9 cellular contexts compared by ENCODE assay signal in genomic region chr2:152468832-152469692, GRCh38.
DNase-seq lines count a peak whose midpoint lies in the region; ATAC-seq and TF ChIP-seq lines count a peak whose summit lies in the region.
"Had no signal": no experiment of that assay in that cellular context is flagged by ENCODE, and none has a peak within 500 bp of the region (broad histone marks: within the 10 kb centered on the region; RNA-seq: fewer than 3 reads in every experiment).

No MANE protein-coding gene starts in this region.

- H3K9me3 ChIP-seq in HEK293 (ENCODE audit: control insufficient read depth, insufficient read depth, low read depth, low read length) (no peaks in the 10 kb centered on the region), esophagus squamous epithelium (no peaks in the 10 kb centered on the region), gastrocnemius medialis (no peaks in the 10 kb centered on the region)

- TF ChIP-seq POLR2A in esophagus squamous epithelium (IDR thresholded peaks at IDR 0.05) (no peak), gastrocnemius medialis (IDR thresholded peaks at IDR 0.05) (no peak)

- in situ Hi-C loops in gastrocnemius medialis (cut with MboI; ENCODE audit: low sequenced_read_pairs in 4 of 4) = no loop called here

- WGBS in esophagus squamous epithelium, 2 donors = 30 to 31% methylated on average over 8 of the region's 8 CpGs

- H3K27ac ChIP-seq in HEK293 (ENCODE audit: extremely low read depth, low read depth, low read length) = no peak overlapping the region
- H3K27ac ChIP-seq in esophagus squamous epithelium = peak overlapping the region in 3 of 4 donors; percentile 14 to 54 (median 35)
- H3K27ac ChIP-seq in gastrocnemius medialis = peak overlapping the region; percentile 89 to 91 (median 90)
- H3K27ac ChIP-seq: cardiac muscle cell had no signal

- H3K4me3 ChIP-seq in HEK293 (ENCODE audit: low read depth, low read length) = no peak overlapping the region
- peak overlapping the region in 1 of 4 donors; percentile 42 for H3K4me3 ChIP-seq in esophagus squamous epithelium
- peak overlapping the region in 3 of 4 donors; percentile 13 to 22 (median 15) for H3K4me3 ChIP-seq in gastrocnemius medialis
- H3K4me3 ChIP-seq: cardiac muscle cell had no signal

- TF ChIP-seq CTCF in HEK293 (tag by site-specific recombination; IDR thresholded peaks at IDR 0.05) (no peak), esophagus squamous epithelium (IDR thresholded peaks at IDR 0.05) (peak in 1 of 6 experiments; percentile 4), gastrocnemius medialis (IDR thresholded peaks at IDR 0.05 in 4 of 5, conservative IDR thresholded peaks at IDR 0.05 in 1 of 5) (no peak)

- H3K36me3 ChIP-seq in HEK293 (ENCODE audit: control insufficient read depth in 2 of 2, insufficient read depth in 1 of 2, low read length in 2 of 2) (no peaks in the 10 kb centered on the region), esophagus squamous epithelium (no peaks in the 10 kb centered on the region), gastrocnemius medialis (no peaks in the 10 kb centered on the region)
- H3K36me3 ChIP-seq: cardiac muscle cell had no signal

- H3K27me3 ChIP-seq in esophagus squamous epithelium (no peaks in the 10 kb centered on the region), gastrocnemius medialis (no peaks in the 10 kb centered on the region)
- H3K27me3 ChIP-seq: cardiac muscle cell had no signal

- intact Hi-C loops in esophagus squamous epithelium (cut with DNase I) (no loop called here), gastrocnemius medialis (cut with DNase I; ENCODE audit: low total_unique reads) (loop anchor here (5.0 kb wide), 2 partner anchors 103 to 148 kb away; no protein-coding TSS in a partner anchor)

- ATAC-seq in gastrocnemius medialis (peak; percentile 15 to 27), HG02852 (IDR thresholded peaks at IDR 0.05; ENCODE audit: unreplicated experiment) (no peak), GM19328 (IDR thresholded peaks at IDR 0.05; ENCODE audit: unreplicated experiment) (no peak), GM21786 (IDR thresholded peaks at IDR 0.05; ENCODE audit: unreplicated experiment) (no peak)

- POLR2A ChIA-PET in HEK293 (lab: Yijun Ruan, JAX) = no interaction called here

- CTCF ChIA-PET in HEK293 (lab: Yijun Ruan, JAX) = interaction anchor here (0.6 to 1.6 kb wide), 3 partner anchors 50 to 276 kb away, joined by 4 read pairs; no protein-coding TSS in a partner anchor

- H3K4me1 ChIP-seq in HEK293 (ENCODE audit: control insufficient read depth, insufficient read depth, low read length) (peaks cover 43% of the 10 kb centered on the region), esophagus squamous epithelium (peaks cover 12 to 80% (median 47%) of the 10 kb centered on the region in 3 donors), gastrocnemius medialis (peaks cover 98 to 100% of the 10 kb centered on the region in 2 donors)

- DNase-seq in NOMO-1 treated with dmso at 0.1 percent for 144 hours (lab: John Stamatoyannopoulos, UW; ENCODE audit: unreplicated experiment) (peak; percentile 62), esophagus squamous epithelium (lab: John Stamatoyannopoulos, UW) (no peak), gastrocnemius medialis (peak in 1 of 2 donors; percentile 40)
- no peak for DNase-seq in stimulated activated CD4-positive, alpha-beta T cell treated with anti-CD3 and anti-CD28 coated beads, Interleukin-12 subunit alpha, Interleukin-12 subunit beta, amount 100 ng/mL, for 4 hours

TF ChIP-seq in HEK293, 187 proteins besides CTCF, POLR2A, EP300 and RAD21:
- TF ChIP-seq EGR2 (tag by site-specific recombination; IDR thresholded peaks at IDR 0.05; ENCODE audit: low read depth) = peak; percentile 68; the same call in 1 of the 2 replicates
- peak; percentile 44; the same call in 1 of the 2 replicates for TF ChIP-seq ZNF600 (tag by site-specific recombination; IDR thresholded peaks at IDR 0.05)
- no peak for TF ChIP-seq ZNF768 (tag by site-specific recombination; IDR thresholded peaks at IDR 0.05)
- peak; percentile 48; the same call in 1 of the 2 replicates for TF ChIP-seq WT1 (tag by site-specific recombination; IDR thresholded peaks at IDR 0.05)
- peak; percentile 69 for TF ChIP-seq ZFHX2 (tag by site-specific recombination; conservative IDR thresholded peaks at IDR 0.05)
- peak; percentile 80 for TF ChIP-seq PRDM6 (tag by site-specific recombination; IDR thresholded peaks at IDR 0.05)
- peak; percentile 38 for TF ChIP-seq SP7 (tag by site-specific recombination; IDR thresholded peaks at IDR 0.05)
- TF ChIP-seq ZNF707 (tag by site-specific recombination; IDR thresholded peaks at IDR 0.05) = no peak
- no peak for TF ChIP-seq ZNF37A (tag by site-specific recombination; IDR thresholded peaks at IDR 0.05)
- TF ChIP-seq ZBTB17 (tag by site-specific recombination; IDR thresholded peaks at IDR 0.05) = 0 out of 2 replicates have a peak, but pooled peaks have one; percentile 45
- peak; percentile 63; the same call in 1 of the 2 replicates for TF ChIP-seq PRDM1 (tag by site-specific recombination; IDR thresholded peaks at IDR 0.05)
- TF ChIP-seq OSR2 (tag by site-specific recombination; IDR thresholded peaks at IDR 0.05) = peak; percentile 32; the same call in 1 of the 2 replicates
- no peak for TF ChIP-seq ZNF510 (tag by site-specific recombination; IDR thresholded peaks at IDR 0.05; ENCODE audit: insufficient replicate concordance)
- peak; percentile 18; the same call in 1 of the 2 replicates for TF ChIP-seq PRDM4 (tag by site-specific recombination; IDR thresholded peaks at IDR 0.05)
- peak; percentile 33; the same call in 1 of the 2 replicates for TF ChIP-seq ZNF629 (tag by site-specific recombination; IDR thresholded peaks at IDR 0.05)

Comparison
In these comparisons a context has a peak if more than half of its experiments do, and no peak if none do; other contexts are left out.
1. ATAC-seq: peak in gastrocnemius medialis (2 of 2); none in HG02852 (single experiment), GM19328 (single experiment) and GM21786 (single experiment).